In genomic region chr1:86085741-86086411, GRCh38 we compare ENCODE assay signal across 20 cellular contexts.
DNase-seq lines count a peak whose midpoint lies in the region; ATAC-seq, FAIRE-seq and TF ChIP-seq lines count a peak whose summit lies in the region.
"Had no signal": no experiment of that assay in that cellular context is flagged by ENCODE, and none has a peak within 500 bp of the region (broad histone marks: within the 10 kb centered on the region; RNA-seq: fewer than 3 reads in every experiment).

No MANE protein-coding gene starts in this region.

- peak overlapping the region; percentile 18; the same call in 1 of the 2 replicates for H3K4me3 ChIP-seq in GM12865 (ENCODE audit: low read depth, low read length)
- H3K4me3 ChIP-seq: gastrocnemius medialis, skin epidermis had no signal

- no peaks in the 10 kb centered on the region for H3K36me3 Mint-ChIP-seq in activated T-helper 17 cell treated with anti-CD3 and anti-CD28 coated beads, Interleukin-2, amount 50 U/mL, for 72 hours (ENCODE audit: low read depth)
- H3K36me3 Mint-ChIP-seq: mesothelial cell of epicardium, WTC11 had no signal

- no peaks in the 10 kb centered on the region for H3K27me3 Mint-ChIP-seq in activated T-helper 17 cell treated with anti-CD3 and anti-CD28 coated beads, Interleukin-2, amount 50 U/mL, for 72 hours

- TF ChIP-seq POLR2A in erythroblast (IDR thresholded peaks at IDR 0.05; ENCODE audit: low read length) = no peak

- H3K9me3 Mint-ChIP-seq in activated T-helper 17 cell treated with anti-CD3 and anti-CD28 coated beads, Interleukin-2, amount 50 U/mL, for 72 hours = no peaks in the 10 kb centered on the region
- H3K9me3 Mint-ChIP-seq: mesothelial cell of epicardium, nephron, WTC11 had no signal

- H3K4me1 Mint-ChIP-seq in activated T-helper 17 cell treated with anti-CD3 and anti-CD28 coated beads, Interleukin-2, amount 50 U/mL, for 72 hours = peaks cover 5% of the 10 kb centered on the region
- H3K4me1 Mint-ChIP-seq: nephron, WTC11 had no signal

- TF ChIP-seq CTCF in GM12865 (IDR thresholded peaks at IDR 0.05; ENCODE audit: insufficient read depth, low read depth, low read length, missing control alignments) = no peak

- peak; percentile 12 for DNase-seq in GM12865 (ENCODE audit: low read depth)
- DNase-seq in GM19239 (ENCODE audit: insufficient read length, low spot score) = no peak
- DNase-seq in T-helper 9 cell = no peak
- DNase-seq in superior temporal gyrus (ENCODE audit: extremely low spot score) = no peak
- no peak for DNase-seq in erythroblast (lab: John Stamatoyannopoulos, UW)
- DNase-seq: COR-L47; gastrocnemius medialis; NCI-H1930; RPMI8226; stimulated activated CD4-positive, alpha-beta T cell treated with anti-CD3 and anti-CD28 coated beads, Interleukin-4, amount 100 ng/mL, for 1 hour; SW 1271 had no signal

- peak; percentile 49 for FAIRE-seq in GM19239 (lab: Jason Lieb, UNC)
- FAIRE-seq: urothelium cell line had no signal

- ATAC-seq in HG02885 (IDR thresholded peaks at IDR 0.05; ENCODE audit: poor library complexity, unreplicated experiment) (peak; percentile 56), HG02763 (IDR thresholded peaks at IDR 0.05; ENCODE audit: unreplicated experiment) (no peak)
- ATAC-seq in activated T-helper 17 cell treated with anti-CD3 and anti-CD28 coated beads, Interleukin-2, amount 50 U/mL, for 72 hours (replicated peaks) = no peak
- ATAC-seq: gastrocnemius medialis, WTC11 had no signal

- no peak overlapping the region for H3K27ac Mint-ChIP-seq in activated T-helper 17 cell treated with anti-CD3 and anti-CD28 coated beads, Interleukin-2, amount 50 U/mL, for 72 hours
- H3K27ac Mint-ChIP-seq: mesothelial cell of epicardium, nephron, progenitor cell of endocrine pancreas, WTC11 had no signal

- H3K4me3 Mint-ChIP-seq in activated T-helper 17 cell treated with anti-CD3 and anti-CD28 coated beads, Interleukin-2, amount 50 U/mL, for 72 hours = peak overlapping the region; percentile 24
- H3K4me3 Mint-ChIP-seq: mesothelial cell of epicardium, nephron, WTC11 had no signal
